In the genomic region with DNA sequence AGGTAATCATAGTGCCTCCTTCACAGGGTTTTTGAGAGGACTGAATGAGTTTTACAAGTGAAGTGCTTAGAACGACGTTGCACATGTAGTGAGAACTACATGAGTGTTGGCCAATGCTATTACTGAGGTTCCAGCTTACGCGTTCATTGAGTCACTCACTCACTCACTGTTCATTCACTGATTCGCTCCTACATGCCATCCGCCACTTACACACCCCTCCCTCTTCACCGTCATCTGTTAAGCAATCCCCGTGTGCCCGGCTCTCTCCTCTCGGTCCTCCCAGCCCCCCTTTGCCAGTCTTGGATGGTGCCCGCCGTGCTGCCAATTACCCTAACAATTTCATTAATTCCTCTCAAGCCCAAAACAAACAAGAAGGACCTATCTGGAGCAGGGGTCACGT, we compare ENCODE assay signal across 11 cellular contexts. TPM values are rescaled to one million over a fixed set of nuclear protein-coding genes. Genes with fewer than 3 reads are reported as not detected.
DNase-seq lines count a peak whose midpoint lies in the region; ATAC-seq, FAIRE-seq and TF ChIP-seq lines count a peak whose summit lies in the region.
"Had no signal": no experiment of that assay in that cellular context is flagged by ENCODE, and none has a peak within 500 bp of the region (broad histone marks: within the 10 kb centered on the region; RNA-seq: fewer than 3 reads in every experiment).

No MANE protein-coding gene starts in this region.

- H3K56ac ChIP-seq in IMR-90 (ENCODE audit: extremely low read depth, insufficient read depth, low read length): no peak overlapping the region

- H3K36me3 ChIP-seq in IMR-90 (ENCODE audit: control insufficient read depth, insufficient read depth, low read length): no peaks in the 10 kb centered on the region
- H3K36me3 ChIP-seq in keratinocyte (ENCODE audit: control insufficient read depth in 2 of 2, extremely low read depth in 1 of 2, insufficient read depth in 2 of 2, low read length in 2 of 2): no peaks in the 10 kb centered on the region
- H3K36me3 ChIP-seq in tibial artery: no peaks in the 10 kb centered on the region
- H3K36me3 ChIP-seq: MG63 had no signal

- H2AK5ac ChIP-seq in IMR-90 (ENCODE audit: low read depth, low read length): peak overlapping the region; percentile 62; the same call in 1 of the 2 replicates

- no peak overlapping the region for H3K27ac ChIP-seq in IMR-90 (ENCODE audit: insufficient read depth, low read length)
- peak overlapping the region; percentile 86 for H3K27ac ChIP-seq in keratinocyte (ENCODE audit: control insufficient read depth, insufficient read depth, low read length)
- H3K27ac ChIP-seq in tibial artery: peak overlapping the region; percentile 84 to 88

- no peaks in the 10 kb centered on the region for H3K9me3 ChIP-seq in IMR-90 (ENCODE audit: control insufficient read depth, insufficient read depth, low read length)
- no peaks in the 10 kb centered on the region for H3K9me3 ChIP-seq in keratinocyte (ENCODE audit: control insufficient read depth, low read depth, low read length)
- H3K9me3 ChIP-seq in tibial artery: no peaks in the 10 kb centered on the region
- H3K9me3 ChIP-seq: MG63 had no signal

- DNase-seq in IMR-90 (peak; percentile 78), astrocyte of the cerebellum (ENCODE audit: low read depth) (peak; percentile 37), keratinocyte (ENCODE audit: low read depth, low spot score) (no peak), tibial artery (peak in 1 of 2 donors; percentile 69), midbrain (lab: John Stamatoyannopoulos, UW) (no peak)
- DNase-seq: activated CD4-positive, alpha-beta T cell treated with anti-CD3 and anti-CD28 coated beads, Interleukin-2, amount 50 U/mL, for 4 hours; GDM1; SHP77 treated with DMSO at 0.1 percent for 48 hours had no signal

- H3K9ac ChIP-seq in IMR-90 (ENCODE audit: low read depth, low read length): no peak overlapping the region
- H3K9ac ChIP-seq in keratinocyte (ENCODE audit: control insufficient read depth, extremely low read depth, insufficient read depth, low read length): peak overlapping the region; percentile 12

- no peak overlapping the region for H3K18ac ChIP-seq in IMR-90 (ENCODE audit: low read depth, low read length)

- H2AFZ ChIP-seq in IMR-90 (replicated peaks; ENCODE audit: low read length, poor library complexity) (no peak overlapping the region), keratinocyte (ENCODE audit: control insufficient read depth, low read length) (no peak overlapping the region)

- peak overlapping the region; percentile 35 for H2AK9ac ChIP-seq in IMR-90 (replicated peaks; ENCODE audit: low read depth, low read length, poor library complexity)

- no peak overlapping the region for H4K91ac ChIP-seq in IMR-90 (ENCODE audit: insufficient read depth, low read depth, low read length)

- no peaks in the 10 kb centered on the region for H4K20me1 ChIP-seq in IMR-90 (ENCODE audit: insufficient read depth, low read length)
- H4K20me1 ChIP-seq in keratinocyte (ENCODE audit: control insufficient read depth, extremely low read depth, insufficient read depth, low read length): no peaks in the 10 kb centered on the region

- no peak for ATAC-seq in IMR-90 (ENCODE audit: low read depth)
- ATAC-seq in HG03196 (IDR thresholded peaks at IDR 0.05; ENCODE audit: unreplicated experiment): no peak
- no peak for ATAC-seq in HG03095 (IDR thresholded peaks at IDR 0.05; ENCODE audit: unreplicated experiment)

- H2BK15ac ChIP-seq in IMR-90 (ENCODE audit: low read depth, low read length): peak overlapping the region; percentile 72; the same call in 2 of the 3 replicates

- no peak for TF ChIP-seq RAD21 in IMR-90 (IDR thresholded peaks at IDR 0.05; ENCODE audit: low read length)

- no peak overlapping the region for H2BK5ac ChIP-seq in IMR-90 (ENCODE audit: low read depth, low read length, poor library complexity, severe bottlenecking)

- in situ Hi-C loops in IMR-90 (cut with MboI; ENCODE audit: low sequenced_read_pairs): loop anchor here (5.0 to 25.0 kb wide), 2 partner anchors 106 to 396 kb away; no protein-coding TSS in a partner anchor
- in situ Hi-C loops in astrocyte of the cerebellum (cut with HindIII; ENCODE audit: low sequenced_read_pairs): no loop called here

- peak overlapping the region; percentile 60 for H2BK120ac ChIP-seq in IMR-90 (ENCODE audit: low read depth, low read length)

- CTCF ChIA-PET in IMR-90 (lab: Yijun Ruan, JAX): interaction anchor here (1.0 kb wide), 1 partner anchor 103 kb away, joined by 5 read pairs; no protein-coding TSS in a partner anchor

- intact Hi-C loops in IMR-90 (cut with micrococcal nuclease) (loop anchor here (5.0 kb wide), 1 partner anchor 386 kb away; no protein-coding TSS in a partner anchor), tibial artery (cut with DNase I; ENCODE audit: low total_unique reads) (no loop called here)

- no peaks in the 10 kb centered on the region for H3K27me3 ChIP-seq in IMR-90 (ENCODE audit: control insufficient read depth, insufficient read depth, low read length)
- H3K27me3 ChIP-seq in keratinocyte (ENCODE audit: control insufficient read depth, extremely low read depth, insufficient read depth, low read length): no peaks in the 10 kb centered on the region
- no peaks in the 10 kb centered on the region for H3K27me3 ChIP-seq in tibial artery
- H3K27me3 ChIP-seq: MG63 had no signal

- no peak overlapping the region for H4K5ac ChIP-seq in IMR-90 (ENCODE audit: low read depth, low read length)

- no peak overlapping the region for H3K4me3 ChIP-seq in IMR-90 (ENCODE audit: insufficient read depth, low read depth, low read length)
- no peak overlapping the region for H3K4me3 ChIP-seq in astrocyte of the cerebellum (ENCODE audit: low read depth, low read length)
- H3K4me3 ChIP-seq in keratinocyte (ENCODE audit: control insufficient read depth in 2 of 3, extremely low read depth in 1 of 3, insufficient read depth in 2 of 3, low read depth in 1 of 3, low read length in 3 of 3): no peak overlapping the region
- H3K4me3 ChIP-seq in tibial artery: no peak overlapping the region
- H3K4me3 ChIP-seq: MG63 had no signal

- peak; percentile 86 for FAIRE-seq in keratinocyte (lab: Jason Lieb, UNC)

- peak overlapping the region; percentile 49 for H3K4ac ChIP-seq in IMR-90 (ENCODE audit: low read depth, low read length)

- no peaks in the 10 kb centered on the region for H3K79me2 ChIP-seq in keratinocyte (ENCODE audit: control insufficient read depth, insufficient read depth, low read length)

- H4K8ac ChIP-seq in IMR-90 (ENCODE audit: low read depth in 2 of 2, low read length in 2 of 2): peak overlapping the region in 1 of 2 experiments; percentile 9; a peak in 2 of 4 replicates

- no peak for TF ChIP-seq POLR2A in IMR-90 (IDR thresholded peaks at IDR 0.05; ENCODE audit: low read depth, low read length)

- TF ChIP-seq CTCF in IMR-90 (conservative IDR thresholded peaks at IDR 0.05; ENCODE audit: low read depth, low read length) (no peak), astrocyte of the cerebellum (IDR thresholded peaks at IDR 0.05; ENCODE audit: low read depth, low read length, missing control alignments) (no peak), keratinocyte (optimal IDR thresholded peaks at IDR 0.05 in 1 of 3, IDR thresholded peaks at IDR 0.05 in 1 of 3, conservative IDR thresholded peaks at IDR 0.05 in 1 of 3; ENCODE audit: extremely low read depth in 1 of 3, insufficient read depth in 2 of 3, low read length in 3 of 3) (no peak), tibial artery (IDR thresholded peaks at IDR 0.05) (no peak)

- H3K14ac ChIP-seq in IMR-90 (replicated peaks; ENCODE audit: low read depth, low read length): no peak overlapping the region

- peaks cover 5% of the 10 kb centered on the region for H3K9me1 ChIP-seq in IMR-90 (ENCODE audit: insufficient read depth, low read length)
- H3K9me1 ChIP-seq in keratinocyte (ENCODE audit: control insufficient read depth, extremely low read depth, insufficient read depth, low read length): no peaks in the 10 kb centered on the region

- 73% methylated on average over 5 of the region's 13 CpGs; no CpG with 5 or more reads in 1 of the 2 experiments for WGBS in IMR-90 (ENCODE audit: extremely low coverage in 2 of 2, insufficient read length in 1 of 2), 2 experiments

- no peak overlapping the region for H3K23ac ChIP-seq in IMR-90 (ENCODE audit: low read depth, low read length)

- POLR2A ChIA-PET in IMR-90 (lab: Charles Lee; ENCODE audit: unreplicated experiment): no interaction called here

- peaks cover 19% of the 10 kb centered on the region for H3K4me1 ChIP-seq in IMR-90 (ENCODE audit: control insufficient read depth, insufficient read depth, low read length)
- H3K4me1 ChIP-seq in keratinocyte (ENCODE audit: control insufficient read depth, extremely low read depth, insufficient read depth, low read length): peaks cover 54% of the 10 kb centered on the region
- peaks cover 0 to 48% (median 26%) of the 10 kb centered on the region in 4 donors for H3K4me1 ChIP-seq in tibial artery

- H2BK20ac ChIP-seq in IMR-90 (ENCODE audit: low read depth, low read length): peak overlapping the region; percentile 67

- H3K79me1 ChIP-seq in IMR-90 (ENCODE audit: low read depth in 1 of 2, low read length in 2 of 2): peaks cover 5 to 20% of the 10 kb centered on the region in 2 experiments; a peak in 3 of 4 replicates

- H3K4me2 ChIP-seq in IMR-90 (ENCODE audit: low read depth, low read length): no peak overlapping the region
- peak overlapping the region; percentile 22 for H3K4me2 ChIP-seq in keratinocyte (ENCODE audit: control insufficient read depth, extremely low read depth, insufficient read depth, low read depth, low read length)

- dilution Hi-C loops in IMR-90 (cut with HindIII; ENCODE audit: low sequenced_read_pairs, unreplicated experiment): no loop called here
- dilution Hi-C loops in keratinocyte (cut with MboI; ENCODE audit: extremely low pct_ligation_motif_present, low sequenced_read_pairs): no loop called here

- BruUV-seq in IMR-90 (replicated peaks; lab: Mats Ljungman, UMichigan): no TSS peak

RNA-seq across cellular contexts. Expression of a gene that starts 27.3 kb away (rescaled TPM):
- total RNA-seq in IMR-90 (2012; rRNA removed): 22.5 and 24.0 TPM in 2 replicates
- polyA plus RNA-seq in IMR-90 (2012; rRNA removed): 72.6 and 82.5 TPM in 2 replicates
- polyA plus RNA-seq in IMR-90 (2012; cell fraction: cytosol; rRNA removed): 65.8 and 89.5 TPM in 2 replicates
- 96.5 and 215 TPM in 2 replicates for polyA plus RNA-seq in IMR-90 (2012; cell fraction: nucleus; rRNA removed; ENCODE audit: low replicate concordance)
- polyA plus RNA-seq in keratinocyte: 55.6 to 70.9 TPM (median 60.3 TPM) in 3 replicates
- 31.9 TPM for polyA plus RNA-seq in keratinocyte (2011; ENCODE audit: low read depth)
- 36.6 and 49.9 TPM in 2 replicates for polyA plus RNA-seq in keratinocyte (2011; cell fraction: cytosol; rRNA removed)
- 176 and 195 TPM in 2 replicates for polyA plus RNA-seq in keratinocyte (2011; cell fraction: nucleus; rRNA removed)
- 64.4 and 71.6 TPM in 2 replicates for polyA plus RNA-seq in keratinocyte (2012; ENCODE audit: low replicate concordance)
- 113 to 223 TPM (median 129 TPM) in 3 replicates for polyA minus RNA-seq in keratinocyte
- polyA minus RNA-seq in keratinocyte (2011; cell fraction: cytosol; rRNA and poly(A)+ RNA removed): 152 TPM
- polyA minus RNA-seq in keratinocyte (2011; cell fraction: nucleus; rRNA and poly(A)+ RNA removed): 153 and 207 TPM in 2 replicates

RNA-seq across cellular contexts. Expression of a gene that starts 29.3 kb away (rescaled TPM):
- 3.3 and 4.5 TPM in 2 replicates for total RNA-seq in IMR-90 (2012; rRNA removed)
- polyA plus RNA-seq in IMR-90 (2012; rRNA removed): 16.8 and 17.2 TPM in 2 replicates
- polyA plus RNA-seq in IMR-90 (2012; cell fraction: cytosol; rRNA removed): 13.6 and 18.3 TPM in 2 replicates
- 34.8 and 65.2 TPM in 2 replicates for polyA plus RNA-seq in IMR-90 (2012; cell fraction: nucleus; rRNA removed; ENCODE audit: low replicate concordance)
- polyA plus RNA-seq in keratinocyte: 5.0 to 7.1 TPM (median 5.1 TPM) in 3 replicates
- polyA plus RNA-seq in keratinocyte (2011; ENCODE audit: low read depth): 2.4 TPM
- 2.6 and 4.1 TPM in 2 replicates for polyA plus RNA-seq in keratinocyte (2011; cell fraction: cytosol; rRNA removed)
- 10.6 and 14.4 TPM in 2 replicates for polyA plus RNA-seq in keratinocyte (2011; cell fraction: nucleus; rRNA removed)
- 2.1 and 5.8 TPM in 2 replicates for polyA plus RNA-seq in keratinocyte (2012; ENCODE audit: low replicate concordance)
- polyA minus RNA-seq in keratinocyte: 4.3 to 8.0 TPM (median 4.6 TPM) in 3 replicates
- 4.4 TPM for polyA minus RNA-seq in keratinocyte (2011; cell fraction: cytosol; rRNA and poly(A)+ RNA removed)
- 3.0 and 4.4 TPM in 2 replicates for polyA minus RNA-seq in keratinocyte (2011; cell fraction: nucleus; rRNA and poly(A)+ RNA removed)

RNA-seq across cellular contexts. Expression of a gene that starts 53.8 kb away (rescaled TPM):
- 3.2 and 3.3 TPM in 2 replicates for total RNA-seq in IMR-90 (2012; rRNA removed)
- polyA plus RNA-seq in IMR-90 (2012; rRNA removed) (5.8 and 7.5 TPM in 2 replicates), keratinocyte (1.7 to 3.6 TPM (median 2.5 TPM) in 3 replicates)
- 3.2 and 10.3 TPM in 2 replicates for polyA plus RNA-seq in IMR-90 (2012; cell fraction: cytosol; rRNA removed)
- polyA plus RNA-seq in IMR-90 (2012; cell fraction: nucleus; rRNA removed; ENCODE audit: low replicate concordance): 3.8 and 21.9 TPM in 2 replicates
- 0.85 TPM for polyA plus RNA-seq in keratinocyte (2011; ENCODE audit: low read depth)
- 0.83 and 3.8 TPM in 2 replicates for polyA plus RNA-seq in keratinocyte (2011; cell fraction: cytosol; rRNA removed)
- 2.1 and 3.4 TPM in 2 replicates for polyA plus RNA-seq in keratinocyte (2011; cell fraction: nucleus; rRNA removed)
- polyA plus RNA-seq in keratinocyte (2012; ENCODE audit: low replicate concordance): 1.6 and 4.7 TPM in 2 replicates
- polyA minus RNA-seq in keratinocyte: 3.3 to 12.7 TPM (median 7.3 TPM) in 3 replicates
- polyA minus RNA-seq in keratinocyte (2011; cell fraction: cytosol; rRNA and poly(A)+ RNA removed): 9.6 TPM
- 2.2 and 5.0 TPM in 2 replicates for polyA minus RNA-seq in keratinocyte (2011; cell fraction: nucleus; rRNA and poly(A)+ RNA removed)

Comparison
In these comparisons a context has a peak if more than half of its experiments do, and no peak if none do; other contexts are left out.
1. DNase-seq: peak in IMR-90 (single experiment) and astrocyte of the cerebellum (single experiment); none in keratinocyte (single experiment) and midbrain (single experiment).